20 cellular contexts compared by ENCODE assay signal in the genomic region with DNA sequence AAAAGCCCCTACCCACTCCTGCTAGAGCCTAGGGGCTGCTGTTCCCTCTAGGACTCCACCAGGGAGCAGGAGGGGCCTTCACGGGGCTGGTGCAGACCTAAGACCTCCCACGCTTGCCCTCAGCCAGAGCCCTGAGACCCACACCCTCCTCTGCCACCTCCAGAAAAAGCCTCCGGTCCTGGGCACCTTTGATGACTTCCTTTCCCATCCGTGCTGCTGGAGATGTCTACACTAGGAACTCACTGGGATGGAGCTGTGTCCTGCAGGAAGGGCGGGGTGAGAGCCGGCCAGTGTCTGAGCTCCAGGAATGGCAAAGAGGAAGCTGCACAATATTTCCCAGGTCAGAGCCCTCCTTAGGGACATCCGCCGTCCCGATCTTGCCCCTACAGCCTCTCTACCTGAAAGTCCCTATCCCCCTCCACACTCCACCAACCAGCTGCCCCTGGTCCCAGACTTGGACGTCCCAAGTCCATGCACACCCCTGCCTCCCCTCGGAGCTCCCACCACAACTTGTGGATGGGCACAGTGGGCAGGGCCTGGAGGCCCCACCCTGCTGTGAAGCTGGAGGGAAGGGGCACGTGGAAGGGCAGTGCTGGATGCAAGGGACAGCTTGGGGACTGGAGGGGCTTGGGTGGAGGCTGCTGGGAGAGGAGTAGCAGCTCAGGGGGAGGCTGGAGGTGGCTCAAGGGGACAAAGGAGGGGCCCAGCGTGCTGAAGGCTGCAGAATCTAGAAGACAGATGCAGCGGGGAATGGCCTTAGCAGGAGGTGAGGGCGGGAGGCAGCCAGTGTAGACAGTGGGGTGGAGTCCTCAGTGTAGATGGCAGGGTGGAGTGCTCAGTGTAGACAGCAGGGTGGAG. TPM values are rescaled to one million over a fixed set of nuclear protein-coding genes. Genes with fewer than 3 reads are reported as not detected.
DNase-seq lines count a peak whose midpoint lies in the region; ATAC-seq, FAIRE-seq and TF ChIP-seq lines count a peak whose summit lies in the region.
"Had no signal": no experiment of that assay in that cellular context is flagged by ENCODE, and none has a peak within 500 bp of the region (broad histone marks: within the 10 kb centered on the region; RNA-seq: fewer than 3 reads in every experiment).

No MANE protein-coding gene starts in this region.

- H4K20me1 ChIP-seq in BLaER1 treated with 17β-estradiol and CSF1 and Interleukin-3, amounts not matched to agents 10 nM and 100 nM = no peaks in the 10 kb centered on the region; a peak in 1 of 22 replicates
- H4K20me1 ChIP-seq in endothelial cell of umbilical vein (replicated peaks; ENCODE audit: control insufficient read depth, extremely low read depth, insufficient read depth, low read length) (no peaks in the 10 kb centered on the region), osteoblast (ENCODE audit: insufficient read depth, low read length) (no peaks in the 10 kb centered on the region)

- peak overlapping the region in 2 of 11 experiments; percentile 7 to 11; a peak in 1 of 22 replicates for H3K9ac ChIP-seq in BLaER1 treated with 17β-estradiol and CSF1 and Interleukin-3, amounts not matched to agents 10 nM and 100 nM
- no peak overlapping the region for H3K9ac ChIP-seq in endothelial cell of umbilical vein (replicated peaks; ENCODE audit: extremely low read depth, insufficient read depth, low read length)

- H3K79me2 ChIP-seq in endothelial cell of umbilical vein (ENCODE audit: control insufficient read depth, insufficient read depth, low read length) (no peaks in the 10 kb centered on the region), osteoblast (ENCODE audit: insufficient read depth, low read length) (no peaks in the 10 kb centered on the region)

- 0 out of 22 replicates have a peak, but pooled peaks cover 0 to under 1% (median 0%) of the 10 kb centered on the region in 11 experiments for H3K36me3 ChIP-seq in BLaER1 treated with 17β-estradiol and CSF1 and Interleukin-3, amounts not matched to agents 10 nM and 100 nM
- H3K36me3 ChIP-seq in endothelial cell of umbilical vein (ENCODE audit: control insufficient read depth in 2 of 2, extremely low read depth in 1 of 2, insufficient read depth in 2 of 2, low read length in 2 of 2) = no peaks in the 10 kb centered on the region
- H3K36me3 ChIP-seq in osteoblast (ENCODE audit: insufficient read depth, low read length) = no peaks in the 10 kb centered on the region

- TF ChIP-seq CTCF in endothelial cell of umbilical vein (IDR thresholded peaks at IDR 0.05; ENCODE audit: extremely low read depth in 1 of 2, insufficient read depth in 1 of 2, low read depth in 1 of 2, low read length in 2 of 2) = no peak
- TF ChIP-seq CTCF in osteoblast (IDR thresholded peaks at IDR 0.05; ENCODE audit: extremely low read depth, low read depth, low read length) = no peak

- no peaks in the 10 kb centered on the region for H3K9me1 ChIP-seq in endothelial cell of umbilical vein (replicated peaks; ENCODE audit: control insufficient read depth, extremely low read depth, insufficient read depth, low read length)

- dilution Hi-C loops in endothelial cell of umbilical vein (cut with MboI; ENCODE audit: extremely low pct_ligation_motif_present, low sequenced_read_pairs) = no loop called here

- H2AFZ ChIP-seq in endothelial cell of umbilical vein (ENCODE audit: low read depth, low read length) = peak overlapping the region; percentile 22
- no peak overlapping the region for H2AFZ ChIP-seq in osteoblast (ENCODE audit: low read length)

- H3K9me3 ChIP-seq in BLaER1 treated with 17β-estradiol and CSF1 and Interleukin-3, amounts not matched to agents 10 nM and 100 nM (replicated peaks in 1 of 11) = peaks cover 2 to 5% (median 4%) of the 10 kb centered on the region in 11 experiments
- H3K9me3 ChIP-seq in endothelial cell of umbilical vein (replicated peaks; ENCODE audit: control insufficient read depth, insufficient read depth, low read length) = no peaks in the 10 kb centered on the region
- H3K9me3 ChIP-seq in osteoblast (ENCODE audit: low read depth, low read length) = no peaks in the 10 kb centered on the region

- no peak for TF ChIP-seq POLR2A in endothelial cell of umbilical vein (IDR thresholded peaks at IDR 0.05; ENCODE audit: low read depth, low read length)

- POLR2A ChIA-PET in endothelial cell of umbilical vein (lab: Charles Lee) = no interaction called here

- FAIRE-seq in endothelial cell of umbilical vein (lab: Jason Lieb, UNC) = no peak
- FAIRE-seq: astrocyte, endometrium, RCC 7860, urothelium cell line had no signal

- peaks cover 48 to 64% (median 61%) of the 10 kb centered on the region in 10 experiments for H3K4me1 ChIP-seq in BLaER1 treated with 17β-estradiol and CSF1 and Interleukin-3, amounts not matched to agents 10 nM and 100 nM
- H3K4me1 ChIP-seq in endothelial cell of umbilical vein (ENCODE audit: control insufficient read depth, extremely low read depth, insufficient read depth, low read length) = no peaks in the 10 kb centered on the region
- no peaks in the 10 kb centered on the region for H3K4me1 ChIP-seq in osteoblast (ENCODE audit: insufficient read depth, low read length)

- H3K27me3 ChIP-seq in BLaER1 treated with 17β-estradiol and CSF1 and Interleukin-3, amounts not matched to agents 10 nM and 100 nM = no peaks in the 10 kb centered on the region
- H3K27me3 ChIP-seq in endothelial cell of umbilical vein (ENCODE audit: control insufficient read depth in 2 of 2, insufficient read depth in 2 of 2, low read length in 2 of 2) (no peaks in the 10 kb centered on the region), osteoblast (ENCODE audit: insufficient read depth, low read length) (no peaks in the 10 kb centered on the region)

- no peak overlapping the region for H3K4me3 ChIP-seq in BLaER1 treated with 17β-estradiol and CSF1 and Interleukin-3, amounts not matched to agents 10 nM and 100 nM
- H3K4me3 ChIP-seq in endothelial cell of umbilical vein (replicated peaks in 1 of 3; ENCODE audit: insufficient read depth in 1 of 3, low read depth in 1 of 3, low read length in 3 of 3) (no peak overlapping the region), osteoblast (ENCODE audit: insufficient read depth, low read length) (no peak overlapping the region)

- CTCF ChIA-PET in endothelial cell of umbilical vein (lab: Charles Lee) = interaction anchor here (0.8 to 7.1 kb wide), 23 partner anchors 9 to 150 kb away, joined by 3 to 152 read pairs (median 5); partner anchors contain the start of gene C11orf24

- H3K27ac ChIP-seq in BLaER1 treated with 17β-estradiol and CSF1 and Interleukin-3, amounts not matched to agents 10 nM and 100 nM = no peak overlapping the region
- no peak overlapping the region for H3K27ac ChIP-seq in endothelial cell of umbilical vein (ENCODE audit: insufficient read depth, low read depth, low read length)
- no peak overlapping the region for H3K27ac ChIP-seq in osteoblast (ENCODE audit: low read depth, low read length)

- ATAC-seq in HG02571 (IDR thresholded peaks at IDR 0.05; ENCODE audit: unreplicated experiment) = no peak

- intact Hi-C loops in endothelial cell of umbilical vein (cut with micrococcal nuclease) = no loop called here

- no TSS peak for BruUV-seq in endothelial cell of umbilical vein (replicated peaks; lab: Mats Ljungman, UMichigan)

- peak; percentile 66 for DNase-seq in HT-29 (ENCODE audit: low spot score)
- DNase-seq in endothelial cell of umbilical vein (ENCODE audit: low read depth, low spot score) = no peak
- peak; percentile 56 for DNase-seq in osteoblast (ENCODE audit: insufficient read length, low spot score, missing footprints)
- no peak for DNase-seq in OCI-M1 (lab: John Stamatoyannopoulos, UW)
- no peak for DNase-seq in HCEC 1CT
- DNase-seq: activated CD4-positive, alpha-beta T cell treated with anti-CD3 and anti-CD28 coated beads for 48 hours; activated naive CD4-positive, alpha-beta T cell; activated T-cell treated with anti-CD3 and anti-CD28 coated beads for 4 hours; AML-193; HFFc6; kidney glomerular epithelial cell; NCI-H1417; NCI-H774; SW 1271 had no signal

- peak overlapping the region in 10 of 11 experiments; percentile 2 to 52 (median 24); a peak in 16 of 22 replicates for H3K4me2 ChIP-seq in BLaER1 treated with 17β-estradiol and CSF1 and Interleukin-3, amounts not matched to agents 10 nM and 100 nM
- no peak overlapping the region for H3K4me2 ChIP-seq in endothelial cell of umbilical vein (ENCODE audit: insufficient read depth, low read length)
- H3K4me2 ChIP-seq in osteoblast (ENCODE audit: insufficient read depth, low read length) = no peak overlapping the region

TF ChIP-seq in endothelial cell of umbilical vein, 7 proteins besides CTCF, POLR2A, EP300 and RAD21 (continues in another document):
- TF ChIP-seq JUN (IDR thresholded peaks at IDR 0.05; ENCODE audit: borderline replicate concordance, insufficient read depth, insufficient read length, low read depth) (no peak), FOS (IDR thresholded peaks at IDR 0.05; ENCODE audit: borderline replicate concordance, insufficient read depth, low read length) (no peak), MYC (IDR thresholded peaks at IDR 0.05; ENCODE audit: low read depth, low read length) (no peak)
- TF ChIP-seq, protein P1, sequence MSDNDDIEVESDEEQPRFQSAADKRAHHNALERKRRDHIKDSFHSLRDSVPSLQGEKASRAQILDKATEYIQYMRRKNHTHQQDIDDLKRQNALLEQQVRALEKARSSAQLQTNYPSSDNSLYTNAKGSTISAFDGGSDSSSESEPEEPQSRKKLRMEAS (IDR thresholded peaks at IDR 0.05; ENCODE audit: insufficient read depth, insufficient read length) = no peak

RNA-seq across cellular contexts. Expression of gene LRP5, which starts 13.5 kb away (rescaled TPM):
- 165 and 199 TPM in 2 replicates for total RNA-seq in HT-29 (2014; rRNA removed; shearing (Covaris generic))
- 44.3 and 51.8 TPM in 2 replicates for total RNA-seq in endothelial cell of umbilical vein
- polyA plus RNA-seq in endothelial cell of umbilical vein = 35.1 and 40.0 TPM in 2 replicates
- polyA plus RNA-seq in endothelial cell of umbilical vein (2011; cell fraction: cytosol; rRNA removed) = 18.3 and 23.0 TPM in 2 replicates
- 31.9 and 36.6 TPM in 2 replicates for polyA plus RNA-seq in endothelial cell of umbilical vein (2011; cell fraction: nucleus; rRNA removed)
- polyA plus RNA-seq in endothelial cell of umbilical vein (2012) = 34.5 and 37.8 TPM in 2 replicates
- 47.7 and 66.2 TPM in 2 replicates for polyA minus RNA-seq in endothelial cell of umbilical vein
- 27.9 TPM for polyA minus RNA-seq in endothelial cell of umbilical vein (2011; cell fraction: cytosol; rRNA and poly(A)+ RNA removed)
- 26.7 and 48.6 TPM in 2 replicates for polyA minus RNA-seq in endothelial cell of umbilical vein (2011; cell fraction: nucleus; rRNA and poly(A)+ RNA removed)
- 16.3 and 18.6 TPM in 2 replicates for total RNA-seq in osteoblast

RNA-seq across cellular contexts. Expression of gene C11orf24, which starts 27.1 kb away (rescaled TPM):
- 38.8 and 42.3 TPM in 2 replicates for total RNA-seq in HT-29 (2014; rRNA removed; shearing (Covaris generic))
- total RNA-seq in endothelial cell of umbilical vein (26.4 and 28.4 TPM in 2 replicates), osteoblast (37.7 and 40.5 TPM in 2 replicates)
- polyA plus RNA-seq in endothelial cell of umbilical vein = 34.1 and 40.4 TPM in 2 replicates
- polyA plus RNA-seq in endothelial cell of umbilical vein (2011; cell fraction: cytosol; rRNA removed) = 17.9 and 21.8 TPM in 2 replicates
- 10.6 and 11.3 TPM in 2 replicates for polyA plus RNA-seq in endothelial cell of umbilical vein (2011; cell fraction: nucleus; rRNA removed)
- polyA plus RNA-seq in endothelial cell of umbilical vein (2012) = 27.8 and 36.3 TPM in 2 replicates
- polyA minus RNA-seq in endothelial cell of umbilical vein = 14.6 and 17.9 TPM in 2 replicates
- polyA minus RNA-seq in endothelial cell of umbilical vein (2011; cell fraction: cytosol; rRNA and poly(A)+ RNA removed) = 38.0 TPM
- 5.2 and 6.5 TPM in 2 replicates for polyA minus RNA-seq in endothelial cell of umbilical vein (2011; cell fraction: nucleus; rRNA and poly(A)+ RNA removed)

Comparison
In these comparisons a context has a peak if more than half of its experiments do, and no peak if none do; other contexts are left out.
1. H3K4me2 ChIP-seq: peak in BLaER1 treated with 17β-estradiol and CSF1 and Interleukin-3, amounts not matched to agents 10 nM and 100 nM (10 of 11); none in endothelial cell of umbilical vein (single experiment) and osteoblast (single experiment).
2. DNase-seq: peak in HT-29 (single experiment) and osteoblast (single experiment); none in endothelial cell of umbilical vein (single experiment), OCI-M1 (single experiment) and HCEC 1CT (single experiment).